Comparison of ENCODE assay signal across 8 cellular contexts in genomic region chr14:73058224-73058922, GRCh38. TPM values are rescaled to one million over a fixed set of nuclear protein-coding genes. Genes with fewer than 3 reads are reported as not detected.
DNase-seq lines count a peak whose midpoint lies in the region; ATAC-seq and TF ChIP-seq lines count a peak whose summit lies in the region.

Gene RBM25 (plus strand): TSS chr14:73058534. CDS start chr14:73071642, 13,108 bp downstream.

- peaks cover 47% of the 10 kb centered on the region for H3K79me2 ChIP-seq in PC-9 (ENCODE audit: low read depth)

- H4K20me1 ChIP-seq in PC-9 (ENCODE audit: insufficient read depth): peaks cover 45% of the 10 kb centered on the region

- peak within 1 kb of the TSS; percentile 89 for H3K4me2 ChIP-seq in PC-9

- peak; percentile 87 for ATAC-seq in GM21737 (IDR thresholded peaks at IDR 0.05; ENCODE audit: unreplicated experiment)

- H3K9me3 ChIP-seq in PC-9 (ENCODE audit: insufficient read depth, low read depth): no peaks in the 10 kb centered on the region

- DNase-seq in DMS79 (lab: John Stamatoyannopoulos, UW) (peak; percentile 100), KG1 (lab: John Stamatoyannopoulos, UW) (peak; percentile 97), PC-9 (peak; percentile 96), erythroblast (lab: John Stamatoyannopoulos, UW) (peak; percentile 98 to 99), mucosa of gallbladder (ENCODE audit: low spot score) (peak; percentile 98)
- DNase-seq in activated T-cell treated with anti-CD3 and anti-CD28 coated beads, Interleukin-2, amount 50 U/mL, for 1 hour: peak; percentile 93
- DNase-seq in stimulated activated CD8-positive, alpha-beta memory T cell treated with anti-CD3 and anti-CD28 coated beads, Interleukin-4, amount 100 ng/mL, for 4 hours (ENCODE audit: low read depth in 2 of 2, low spot score in 1 of 2): peak; percentile 86 to 94

- BruUV-seq in PC-9 (replicated peaks; lab: Mats Ljungman, UMichigan): no TSS peak

- peaks cover 17% of the 10 kb centered on the region for H3K36me3 ChIP-seq in PC-9 (ENCODE audit: low read depth)

- CTCF ChIA-PET in PC-9 (lab: Charles Lee): interaction anchor here (0.6 kb wide), 2 partner anchors 400 to 745 kb away, joined by 3 to 4 read pairs; partner anchors contain the start of gene NUMB

- TF ChIP-seq POLR2A in erythroblast (IDR thresholded peaks at IDR 0.05; ENCODE audit: low read length): peak; percentile 99

- no peaks in the 10 kb centered on the region for H3K9me2 ChIP-seq in PC-9 (ENCODE audit: insufficient read depth)

- peaks cover 4% of the 10 kb centered on the region for H3F3A ChIP-seq in PC-9 (ENCODE audit: insufficient read depth, low read depth)

- H3K4me3 ChIP-seq in PC-9: peak within 1 kb of the TSS; percentile 99

- peaks cover 21% of the 10 kb centered on the region for H3K4me1 ChIP-seq in PC-9 (replicated peaks; ENCODE audit: insufficient read depth)

- intact Hi-C loops in PC-9 (cut with micrococcal nuclease; ENCODE audit: unreplicated experiment): loop anchor here (1.0 to 2.0 kb wide), 3 partner anchors 32 to 131 kb away; partner anchors contain the start of gene ZFYVE1

- POLR2A ChIA-PET in PC-9 (lab: Charles Lee; ENCODE audit: unreplicated experiment): interaction anchor here (0.5 to 1.4 kb wide), 8 partner anchors 31 to 399 kb away, joined by 3 to 10 read pairs (median 4); partner anchors contain the start of gene ZFYVE1

- no peaks in the 10 kb centered on the region for H3K27me3 ChIP-seq in PC-9 (ENCODE audit: insufficient read depth, low read depth)

- H3K27ac ChIP-seq in PC-9: peak within 1 kb of the TSS; percentile 91

- no peak for TF ChIP-seq CTCF in PC-9 (conservative IDR thresholded peaks at IDR 0.05)

- peak within 1 kb of the TSS; percentile 90 for H2AFZ ChIP-seq in PC-9

RNA-seq across cellular contexts. Expression of gene RBM25, which starts in this region (rescaled TPM):
- 59.2 and 68.9 TPM in 2 replicates for total RNA-seq in PC-9 (2021)
- 49.3 TPM for total RNA-seq in mucosa of gallbladder

Comparison
In these comparisons a context has a peak if more than half of its experiments do, and no peak if none do; other contexts are left out.
1. Peak in every context shown above with its lines: DNase-seq, ATAC-seq, H3K4me3 ChIP-seq and H3K27ac ChIP-seq.